Comparison of ENCODE assay signal across 11 cellular contexts in the genomic region with DNA sequence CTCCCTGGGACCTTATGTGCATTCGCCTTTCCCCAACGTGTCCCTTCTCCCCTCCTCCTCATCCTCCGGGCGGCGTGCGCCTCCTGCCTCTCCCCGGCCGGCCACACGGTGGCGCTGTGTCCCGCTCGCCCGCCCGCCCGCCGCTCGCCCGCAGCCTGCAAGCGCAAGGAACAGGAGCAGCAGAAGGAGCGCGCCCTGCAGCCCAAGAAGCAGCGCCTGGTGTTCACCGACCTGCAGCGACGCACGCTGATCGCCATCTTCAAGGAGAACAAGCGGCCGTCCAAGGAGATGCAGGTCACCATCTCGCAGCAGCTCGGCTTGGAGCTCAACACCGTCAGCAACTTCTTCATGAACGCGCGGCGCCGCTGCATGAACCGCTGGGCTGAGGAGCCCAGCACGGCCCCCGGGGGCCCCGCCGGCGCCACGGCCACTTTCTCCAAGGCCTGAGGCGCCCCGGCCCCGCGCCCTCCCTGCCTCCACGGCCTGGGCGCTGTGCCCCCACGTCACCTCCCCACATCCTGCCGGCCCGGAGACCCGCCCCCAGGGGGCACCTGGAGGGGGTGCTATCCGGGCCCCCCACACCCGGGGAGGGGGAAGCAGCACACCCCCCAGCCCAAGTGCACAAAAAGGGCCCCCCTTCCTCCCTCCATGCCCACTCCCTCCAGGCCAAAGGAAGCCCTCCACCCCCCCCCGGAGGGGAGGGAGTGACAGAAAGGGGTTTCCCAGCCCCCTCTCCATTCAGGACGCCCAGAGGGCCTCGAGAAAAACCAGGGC. TPM values are rescaled to one million over a fixed set of nuclear protein-coding genes. Genes with fewer than 3 reads are reported as not detected.
DNase-seq lines count a peak whose midpoint lies in the region; ATAC-seq and TF ChIP-seq lines count a peak whose summit lies in the region.
"Had no signal": no experiment of that assay in that cellular context is flagged by ENCODE, and none has a peak within 500 bp of the region (broad histone marks: within the 10 kb centered on the region; RNA-seq: fewer than 3 reads in every experiment).

No MANE protein-coding gene starts in this region.

- H3K9ac ChIP-seq in HCT116 (ENCODE audit: low read length) = no peak overlapping the region

- H3K79me2 ChIP-seq in HCT116 (ENCODE audit: insufficient read depth, low read length) = peaks cover 3% of the 10 kb centered on the region; the same call in 1 of the 2 replicates

- H2AFZ ChIP-seq in HCT116 (ENCODE audit: low read depth, low read length, poor library complexity, severe bottlenecking) = no peak overlapping the region

- TF ChIP-seq POLR2A in HCT116 (IDR thresholded peaks at IDR 0.05; ENCODE audit: borderline replicate concordance, extremely low read depth, insufficient read depth, insufficient read length) = no peak

- no peak overlapping the region for H3K4me3 Mint-ChIP-seq in activated CD8-positive, alpha-beta memory T cell treated with anti-CD3 and anti-CD28 coated beads, Interleukin-2, amount 10 ng/mL, durations not matched to agents 7 days and 5 days
- H3K4me3 Mint-ChIP-seq: activated naive CD8-positive, alpha-beta T cell had no signal

- peaks cover 7% of the 10 kb centered on the region for H3K9me3 Mint-ChIP-seq in activated CD8-positive, alpha-beta memory T cell treated with anti-CD3 and anti-CD28 coated beads, Interleukin-2, amount 10 ng/mL, durations not matched to agents 7 days and 5 days (ENCODE audit: low read depth)

- peak; percentile 61 for ATAC-seq in HCT116
- ATAC-seq in activated CD8-positive, alpha-beta memory T cell treated with anti-CD3 and anti-CD28 coated beads, Interleukin-2, amount 10 ng/mL, durations not matched to agents 7 days and 5 days = no peak

- peak; percentile 55 for TF ChIP-seq CTCF in BE2C (IDR thresholded peaks at IDR 0.05; ENCODE audit: low read depth, low read length)
- TF ChIP-seq CTCF in HCT116 (IDR thresholded peaks at IDR 0.05 in 2 of 3, conservative IDR thresholded peaks at IDR 0.05 in 1 of 3; ENCODE audit: borderline replicate concordance in 1 of 3, insufficient read depth in 1 of 3, low read depth in 2 of 3, low read length in 2 of 3) = peak; percentile 35 to 74 (median 61); a peak in 5 of 6 replicates

- peaks cover 3% of the 10 kb centered on the region for H3K9me3 ChIP-seq in BE2C
- peaks cover 4 to 9% of the 10 kb centered on the region in 2 experiments; a peak in 3 of 4 replicates for H3K9me3 ChIP-seq in HCT116 (ENCODE audit: control insufficient read depth in 1 of 2, insufficient read depth in 1 of 2, low read depth in 1 of 2, low read length in 2 of 2)

- intact Hi-C loops in HCT116 (cut with micrococcal nuclease) = no loop called here

- peaks cover 81% of the 10 kb centered on the region for H3K27me3 ChIP-seq in BE2C
- H3K27me3 ChIP-seq in HCT116 (ENCODE audit: insufficient read depth, low read length) = no peaks in the 10 kb centered on the region

- H3K4me1 ChIP-seq in BE2C = no peaks in the 10 kb centered on the region
- H3K4me1 ChIP-seq in HCT116 (ENCODE audit: control insufficient read depth in 1 of 2, insufficient read depth in 2 of 2, low read length in 2 of 2) = peaks cover 18 to 48% of the 10 kb centered on the region in 2 experiments

- peaks cover 69% of the 10 kb centered on the region for H3K27me3 Mint-ChIP-seq in activated CD8-positive, alpha-beta memory T cell treated with anti-CD3 and anti-CD28 coated beads, Interleukin-2, amount 10 ng/mL, durations not matched to agents 7 days and 5 days

- no peaks in the 10 kb centered on the region for H3K9me2 ChIP-seq in HCT116 (ENCODE audit: insufficient read depth)

- no peak overlapping the region for H3K27ac Mint-ChIP-seq in activated CD8-positive, alpha-beta memory T cell treated with anti-CD3 and anti-CD28 coated beads, Interleukin-2, amount 10 ng/mL, durations not matched to agents 7 days and 5 days
- H3K27ac Mint-ChIP-seq: activated naive CD8-positive, alpha-beta T cell had no signal

- H3K36me3 ChIP-seq in BE2C = no peaks in the 10 kb centered on the region
- H3K36me3 ChIP-seq in HCT116 (ENCODE audit: control insufficient read depth in 1 of 2, insufficient read depth in 2 of 2, low read length in 2 of 2) = 0 out of 4 replicates have a peak, but pooled peaks cover 0 to 1% of the 10 kb centered on the region in 2 experiments

- POLR2A ChIA-PET in HCT116 (lab: Charles Lee) = no interaction called here

- H3K4me1 Mint-ChIP-seq in activated CD8-positive, alpha-beta memory T cell treated with anti-CD3 and anti-CD28 coated beads, Interleukin-2, amount 10 ng/mL, durations not matched to agents 7 days and 5 days = no peaks in the 10 kb centered on the region

- CTCF ChIA-PET in HCT116 (lab: Charles Lee) = no interaction called here
- CTCF ChIA-PET in activated CD8-positive, alpha-beta memory T cell treated with anti-CD3 and anti-CD28 coated beads, Interleukin-2, amount 10 ng/mL, durations not matched to agents 7 days and 5 days (lab: Charles Lee) = no interaction called here

- no TSS peak for BruUV-seq in HCT116 (replicated peaks; lab: Mats Ljungman, UMichigan)

- DNase-seq in BE2C (peak; percentile 54), HCT116 (ENCODE audit: low read depth, low spot score) (no peak), UCSD-AML1 (lab: John Stamatoyannopoulos, UW; ENCODE audit: unreplicated experiment) (peak; percentile 54), iPS-NIHi7 (ENCODE audit: extremely low spot score) (peak; percentile 80), caudate nucleus (lab: John Stamatoyannopoulos, UW) (no peak)
- DNase-seq in activated CD4-positive, CD25-positive, alpha-beta regulatory T cell treated with anti-CD3 and anti-CD28 coated beads, Interleukin-2, amount 50 U/mL, for 72 hours = no peak
- no peak for DNase-seq in activated CD4-positive, alpha-beta T cell treated with anti-CD3 and anti-CD28 coated beads, Interleukin-2, amount 50 U/mL, for 4 hours
- DNase-seq in activated CD8-positive, alpha-beta memory T cell treated with anti-CD3 and anti-CD28 coated beads, Interleukin-2, amount 10 ng/mL, durations not matched to agents 7 days and 5 days = no peak

- peaks cover 2% of the 10 kb centered on the region for H3K36me3 Mint-ChIP-seq in activated CD8-positive, alpha-beta memory T cell treated with anti-CD3 and anti-CD28 coated beads, Interleukin-2, amount 10 ng/mL, durations not matched to agents 7 days and 5 days

- RAD21 ChIA-PET in HCT116 (lab: Charles Lee; ENCODE audit: low non-redundant PET in 1 of 2, low total read pairs in 2 of 2, uncharacterized antibody in 2 of 2, unreplicated experiment in 2 of 2) = no interaction called here

- no peak overlapping the region for H3K4me3 ChIP-seq in BE2C (ENCODE audit: low read depth, low read length)
- H3K4me3 ChIP-seq in HCT116 (replicated peaks in 1 of 2; ENCODE audit: low read depth in 1 of 2, low read length in 2 of 2) = no peak overlapping the region

- no peak overlapping the region for H3K4me2 ChIP-seq in HCT116 (ENCODE audit: low read length)

- H3K27ac ChIP-seq in HCT116 (ENCODE audit: low read depth, low read length) (no peak overlapping the region), caudate nucleus (ENCODE audit: low read depth, low read length) (no peak overlapping the region)

- peak; percentile 37 for TF ChIP-seq RAD21 in HCT116 (IDR thresholded peaks at IDR 0.05; ENCODE audit: low read depth)

- no peaks in the 10 kb centered on the region for H4K20me1 ChIP-seq in HCT116 (ENCODE audit: insufficient read depth)

TF ChIP-seq in HCT116, 20 proteins besides CTCF, POLR2A, EP300 and RAD21 (continues in another document):
- TF ChIP-seq POLR2AphosphoS5 (IDR thresholded peaks at IDR 0.05; ENCODE audit: low read depth, low read length) (no peak), TCF7L2 (IDR thresholded peaks at IDR 0.05; ENCODE audit: borderline replicate concordance, extremely low read depth, insufficient read depth, insufficient read length) (no peak), JUND (IDR thresholded peaks at IDR 0.05) (no peak), SRF (IDR thresholded peaks at IDR 0.05; ENCODE audit: low read depth) (no peak), EZH2phosphoT487 (IDR thresholded peaks at IDR 0.05; ENCODE audit: borderline replicate concordance) (no peak), ATF3 (IDR thresholded peaks at IDR 0.05) (no peak), YY1 (IDR thresholded peaks at IDR 0.05; ENCODE audit: extremely low read depth, insufficient replicate concordance, low read depth, low read length) (no peak), EZH2 (IDR thresholded peaks at IDR 0.05) (no peak), ZNF274 (IDR thresholded peaks at IDR 0.05; ENCODE audit: low read depth, low read length) (no peak), ELF1 (IDR thresholded peaks at IDR 0.05; ENCODE audit: borderline replicate concordance, low read depth) (no peak)

RNA-seq across cellular contexts. Expression of gene ONECUT3, which starts 21.9 kb away (rescaled TPM):
- polyA plus RNA-seq in BE2C (2012; ENCODE audit: insufficient read depth, insufficient read length, low read depth) = not detected
- total RNA-seq in HCT116 (2021; ENCODE audit: unreplicated experiment) = 22.1 TPM
- polyA plus RNA-seq in HCT116 (2012) = 9.0 and 9.6 TPM in 2 replicates
- total RNA-seq in activated CD8-positive, alpha-beta memory T cell treated with anti-CD3 and anti-CD28 coated beads, Interleukin-2, amount 10 ng/mL, durations not matched to agents 7 days and 5 days = not detected
- total RNA-seq: myocyte, subcutaneous adipose tissue had no signal

RNA-seq across cellular contexts. Expression of gene ATP8B3, which starts 36.9 kb away (rescaled TPM):
- polyA plus RNA-seq in BE2C (2012; ENCODE audit: insufficient read depth, insufficient read length, low read depth) = 0.29 TPM
- total RNA-seq in HCT116 (2021; ENCODE audit: unreplicated experiment) = 17.0 TPM
- polyA plus RNA-seq in HCT116 (2012) = 15.6 and 16.5 TPM in 2 replicates
- 10 to 100 TPM in 1 of 2 experiments, 1 to 10 TPM in 1; 7.3 to 21.8 TPM for total RNA-seq in activated CD8-positive, alpha-beta memory T cell treated with anti-CD3 and anti-CD28 coated beads, Interleukin-2, amount 10 ng/mL, durations not matched to agents 7 days and 5 days

Comparison
In these comparisons a context has a peak if more than half of its experiments do, and no peak if none do; other contexts are left out.
1. DNase-seq: peak in BE2C (single experiment), UCSD-AML1 (single experiment) and iPS-NIHi7 (single experiment); none in HCT116 (single experiment), caudate nucleus (0 of 61), activated CD4-positive, CD25-positive, alpha-beta regulatory T cell treated with anti-CD3 and anti-CD28 coated beads, Interleukin-2, amount 50 U/mL, for 72 hours (single experiment), activated CD4-positive, alpha-beta T cell treated with anti-CD3 and anti-CD28 coated beads, Interleukin-2, amount 50 U/mL, for 4 hours (0 of 2) and activated CD8-positive, alpha-beta memory T cell treated with anti-CD3 and anti-CD28 coated beads, Interleukin-2, amount 10 ng/mL, durations not matched to agents 7 days and 5 days (single experiment).
2. RNA of gene ONECUT3, which starts 21.9 kb away (total RNA-seq): 22.1 TPM in HCT116 (single experiment); not detected in activated CD8-positive, alpha-beta memory T cell treated with anti-CD3 and anti-CD28 coated beads, Interleukin-2, amount 10 ng/mL, durations not matched to agents 7 days and 5 days; every median in the first group is over 10 times any median in the second.